Comparison of ENCODE assay signal across 31 cellular contexts in genomic region chr13:97844151-97844550, GRCh38.
"Had no signal": no experiment of that assay in that cellular context is flagged by ENCODE, and none has a peak within 500 bp of the region (broad histone marks: within the 10 kb centered on the region; RNA-seq: fewer than 3 reads in every experiment).

No MANE protein-coding gene starts in this region.

- H3K4me1 ChIP-seq: esophagus squamous epithelium, neural progenitor cell, parathyroid adenoma, stomach, thyroid gland had no signal

- H3K9me3 ChIP-seq: esophagus squamous epithelium, left ventricle myocardium inferior, right atrium auricular region, stomach, thyroid gland had no signal

- H3K27me3 ChIP-seq: neural progenitor cell, right atrium auricular region, thyroid gland had no signal

- DNase-seq: activated CD4-positive, alpha-beta T cell treated with anti-CD3 and anti-CD28 coated beads for 4 hours; activated CD4-positive, alpha-beta T cell treated with anti-CD3 and anti-CD28 coated beads, Interleukin-2, amount 50 U/mL, for 4 hours; activated effector memory CD4-positive, alpha-beta T cell treated with Interleukin-2 at 50 U/mL for 16 hours; activated naive CD4-positive, alpha-beta T cell treated with Interleukin-2 at 50 U/mL for 16 hours; activated T-cell treated with anti-CD3 and anti-CD28 coated beads for 4 hours; aorta; esophagus squamous epithelium; islet precursor cell; left ventricle myocardium inferior; mesendoderm; natural killer cell; occipital lobe; stimulated activated CD4-positive, alpha-beta T cell treated with anti-CD3 and anti-CD28 coated beads, Interleukin-1b, Interleukin-23, amount 100 ng/mL, for 48 hours; stimulated activated CD4-positive, alpha-beta T cell treated with anti-CD3 and anti-CD28 coated beads, Interleukin-4, amount 100 ng/mL, for 4 hours; stimulated activated CD8-positive, alpha-beta memory T cell treated with anti-CD3 and anti-CD28 coated beads, Interleukin-4, amount 100 ng/mL, for 48 hours; stimulated activated naive B cell treated with anti-CD40 and anti-IgM and Interleukin-4, amounts not matched to agents 10 μg/mL and 1 μg/mL and 100 μg/mL, for 72 hours; stomach; T-helper 2 cell; thyroid gland had no signal

- H3K4me1 Mint-ChIP-seq: brain; central memory CD8-positive, alpha-beta T cell; natural killer cell; neural progenitor cell had no signal

- H3K27ac ChIP-seq: epithelial cell of prostate, esophagus squamous epithelium, left ventricle myocardium inferior, neural progenitor cell, parathyroid adenoma, right atrium auricular region, stomach, thyroid gland, VCaP had no signal

- H3K27ac Mint-ChIP-seq: activated naive CD8-positive, alpha-beta T cell; brain; dendritic cell treated with granulocyte-macrophage colony-stimulating factor and Interleukin-4, amounts not matched to agents 40 ng/mL and 50 ng/mL, for 4 days; natural killer cell; neural progenitor cell; stimulated activated naive B cell treated with anti-CD40 and anti-IgM and Interleukin-4, amounts not matched to agents 10 μg/mL and 1 μg/mL and 100 μg/mL, for 72 hours had no signal

- H3K79me2 ChIP-seq: parathyroid adenoma had no signal

- H3K4me3 ChIP-seq: esophagus squamous epithelium, left ventricle myocardium inferior, lung, neural progenitor cell, right atrium auricular region, smooth muscle cell, stomach, thyroid gland had no signal

- H3K36me3 Mint-ChIP-seq: activated naive CD8-positive, alpha-beta T cell; brain; natural killer cell; neural progenitor cell; stimulated activated naive B cell treated with anti-CD40 and anti-IgM and Interleukin-4, amounts not matched to agents 10 μg/mL and 1 μg/mL and 100 μg/mL, for 72 hours had no signal

- ATAC-seq: natural killer cell; stimulated activated naive B cell treated with anti-CD40 and anti-IgM and Interleukin-4, amounts not matched to agents 10 μg/mL and 1 μg/mL and 100 μg/mL, for 72 hours had no signal

- H3K36me3 ChIP-seq: esophagus squamous epithelium, left ventricle myocardium inferior, neural progenitor cell, right atrium auricular region, stomach, thyroid gland had no signal

- FAIRE-seq: frontal cortex had no signal

- H3K4me2 ChIP-seq: neural progenitor cell, smooth muscle cell had no signal

- H2AFZ ChIP-seq: neural progenitor cell, parathyroid adenoma had no signal

- H3K4me3 Mint-ChIP-seq: activated naive CD8-positive, alpha-beta T cell; brain; central memory CD8-positive, alpha-beta T cell; dendritic cell treated with granulocyte-macrophage colony-stimulating factor and Interleukin-4, amounts not matched to agents 40 ng/mL and 50 ng/mL, for 4 days; natural killer cell; neural progenitor cell; stimulated activated naive B cell treated with anti-CD40 and anti-IgM and Interleukin-4, amounts not matched to agents 10 μg/mL and 1 μg/mL and 100 μg/mL, for 72 hours had no signal

- H3K9ac ChIP-seq: neural progenitor cell, parathyroid adenoma had no signal

- H3K9me3 Mint-ChIP-seq: central memory CD8-positive, alpha-beta T cell; dendritic cell treated with granulocyte-macrophage colony-stimulating factor and Interleukin-4, amounts not matched to agents 40 ng/mL and 50 ng/mL, for 4 days; natural killer cell; neural progenitor cell; stimulated activated naive B cell treated with anti-CD40 and anti-IgM and Interleukin-4, amounts not matched to agents 10 μg/mL and 1 μg/mL and 100 μg/mL, for 72 hours had no signal
